Comparison of ENCODE assay signal across 32 cellular contexts in the genomic region with DNA sequence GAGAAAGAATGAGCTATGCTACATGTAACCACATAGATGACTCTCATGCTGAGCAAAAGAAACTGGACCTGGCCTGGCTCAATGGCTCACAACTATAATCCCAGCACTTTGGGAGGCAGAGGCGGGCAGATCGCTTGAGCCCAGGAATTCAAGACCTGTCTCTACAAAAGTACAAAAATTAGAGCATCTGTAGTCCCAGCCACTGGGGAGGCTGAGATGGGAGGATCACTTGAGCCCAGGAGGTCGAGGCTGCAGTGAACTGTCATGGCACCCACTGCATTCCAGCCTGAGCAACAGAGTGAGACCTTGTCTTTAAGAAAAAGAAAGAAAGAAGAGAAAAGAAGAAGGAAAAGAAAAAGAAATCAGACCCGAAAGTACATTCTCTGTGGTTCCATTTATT. TPM values are rescaled to one million over a fixed set of nuclear protein-coding genes. Genes with fewer than 3 reads are reported as not detected.
"Had no signal": no experiment of that assay in that cellular context is flagged by ENCODE, and none has a peak within 500 bp of the region (broad histone marks: within the 10 kb centered on the region; RNA-seq: fewer than 3 reads in every experiment).

No MANE protein-coding gene starts in this region.

- H3K9me3 ChIP-seq: adrenal gland, body of pancreas, breast epithelium had no signal

- ATAC-seq: activated CD8-positive, alpha-beta memory T cell treated with anti-CD3 and anti-CD28 coated beads, Interleukin-2, amount 10 ng/mL, durations not matched to agents 7 days and 5 days; activated CD8-positive, alpha-beta T cell treated with anti-CD3 and anti-CD28 coated beads, Interleukin-2, amount 10 ng/mL, durations not matched to agents 7 days and 5 days; body of pancreas; T-cell; T-helper 17 cell had no signal

- H3K27ac ChIP-seq: adrenal gland, body of pancreas, brain microvascular endothelial cell, breast epithelium, VCaP had no signal

- H3K4me3 Mint-ChIP-seq: activated B cell treated with CpG ODN at 0.5 μM for 24 hours; activated CD4-positive, alpha-beta memory T cell treated with anti-CD3 and anti-CD28 coated beads, Interleukin-2, amount 10 ng/mL, durations not matched to agents 7 days and 5 days; activated CD4-positive, alpha-beta T cell treated with anti-CD3 and anti-CD28 coated beads, Interleukin-2, amount 10 ng/mL, durations not matched to agents 7 days and 5 days; activated CD8-positive, alpha-beta memory T cell treated with anti-CD3 and anti-CD28 coated beads, Interleukin-2, amount 10 ng/mL, durations not matched to agents 7 days and 5 days; activated CD8-positive, alpha-beta T cell treated with anti-CD3 and anti-CD28 coated beads, Interleukin-2, amount 10 ng/mL, durations not matched to agents 7 days and 5 days; activated naive CD4-positive, alpha-beta T cell treated with anti-CD3 and anti-CD28 coated beads, Interleukin-2, amount 10 ng/mL, durations not matched to agents 7 days and 5 days; activated naive CD4-positive, alpha-beta T cell treated with anti-CD3 and anti-CD28 coated beads, Interleukin-2, amount 50 U/mL, for 24 hours; activated naive CD8-positive, alpha-beta T cell; activated T-cell treated with anti-CD3 and anti-CD28 coated beads, Interleukin-2, amount 50 U/mL, for 24 hours; T-cell; T-helper 17 cell had no signal

- H3K36me3 ChIP-seq: adrenal gland, brain microvascular endothelial cell, breast epithelium had no signal

- H3K4me3 ChIP-seq: adrenal gland, body of pancreas, breast epithelium had no signal

- H3K36me3 Mint-ChIP-seq: activated naive CD4-positive, alpha-beta T cell treated with anti-CD3 and anti-CD28 coated beads, Interleukin-2, amount 10 ng/mL, durations not matched to agents 7 days and 5 days; activated naive CD4-positive, alpha-beta T cell treated with anti-CD3 and anti-CD28 coated beads, Interleukin-2, amount 50 U/mL, for 24 hours; activated naive CD8-positive, alpha-beta T cell; T-cell had no signal

- DNase-seq: activated B cell treated with CpG ODN at 0.5 μM for 24 hours; activated CD4-positive, alpha-beta memory T cell treated with anti-CD3 and anti-CD28 coated beads, Interleukin-2, amount 10 ng/mL, durations not matched to agents 7 days and 5 days; activated CD4-positive, alpha-beta T cell treated with anti-CD3 and anti-CD28 coated beads for 48 hours; activated CD4-positive, alpha-beta T cell treated with anti-CD3 and anti-CD28 coated beads, Interleukin-2, amount 10 ng/mL, durations not matched to agents 7 days and 5 days; activated CD4-positive, alpha-beta T cell treated with anti-CD3 and anti-CD28 coated beads, Interleukin-2, amount 50 U/mL, for 48 hours; activated CD4-positive, CD25-positive, alpha-beta regulatory T cell treated with anti-CD3 and anti-CD28 coated beads, Interleukin-2, amount 50 U/mL, for 72 hours; activated CD8-positive, alpha-beta memory T cell treated with anti-CD3 and anti-CD28 coated beads for 24 hours; activated CD8-positive, alpha-beta memory T cell treated with anti-CD3 and anti-CD28 coated beads, Interleukin-2, amount 10 ng/mL, durations not matched to agents 7 days and 5 days; activated CD8-positive, alpha-beta memory T cell treated with anti-CD3 and anti-CD28 coated beads, Interleukin-2, amount 50 U/mL, for 48 hours; activated CD8-positive, alpha-beta T cell treated with anti-CD3 and anti-CD28 coated beads, Interleukin-2, amount 10 ng/mL, durations not matched to agents 7 days and 5 days; activated effector memory CD4-positive, alpha-beta T cell treated with Interleukin-2 at 50 U/mL for 16 hours; activated gamma-delta T cell; activated naive CD4-positive, alpha-beta T cell treated with anti-CD3 and anti-CD28 coated beads, Interleukin-2, amount 10 ng/mL, durations not matched to agents 7 days and 5 days; activated naive CD4-positive, alpha-beta T cell treated with Interleukin-2 at 50 U/mL for 16 hours; activated T-cell treated with anti-CD3 and anti-CD28 coated beads, Interleukin-2, amount 50 U/mL, for 24 hours; activated T-cell treated with anti-CD3 and anti-CD28 coated beads, Interleukin-2, amount 50 U/mL, for 48 hours; adrenal gland; amniotic stem cell; aorta; body of pancreas; brain microvascular endothelial cell; T-cell; T-helper 17 cell had no signal

- H3K9me3 Mint-ChIP-seq: activated B cell treated with CpG ODN at 0.5 μM for 24 hours; activated CD4-positive, alpha-beta memory T cell treated with anti-CD3 and anti-CD28 coated beads, Interleukin-2, amount 10 ng/mL, durations not matched to agents 7 days and 5 days; activated CD4-positive, alpha-beta T cell treated with anti-CD3 and anti-CD28 coated beads, Interleukin-2, amount 10 ng/mL, durations not matched to agents 7 days and 5 days; activated naive CD4-positive, alpha-beta T cell treated with anti-CD3 and anti-CD28 coated beads, Interleukin-2, amount 10 ng/mL, durations not matched to agents 7 days and 5 days; activated naive CD4-positive, alpha-beta T cell treated with anti-CD3 and anti-CD28 coated beads, Interleukin-2, amount 50 U/mL, for 24 hours; activated T-cell treated with anti-CD3 and anti-CD28 coated beads, Interleukin-2, amount 50 U/mL, for 24 hours; activated T-helper 2 cell treated with anti-CD3 and anti-CD28 coated beads, Interferon-gamma antibody, Interleukin-2, Interleukin-4, amounts not matched to agents 10 μg/mL and 5 μg/mL and 100 μg/mL, durations not matched to agents 14 hours and 24 hours and 36 hours; T-cell had no signal

- H3K27ac Mint-ChIP-seq: activated B cell treated with CpG ODN at 0.5 μM for 24 hours; activated CD4-positive, alpha-beta memory T cell treated with anti-CD3 and anti-CD28 coated beads, Interleukin-2, amount 10 ng/mL, durations not matched to agents 7 days and 5 days; activated CD4-positive, alpha-beta T cell treated with anti-CD3 and anti-CD28 coated beads, Interleukin-2, amount 10 ng/mL, durations not matched to agents 7 days and 5 days; activated CD8-positive, alpha-beta memory T cell treated with anti-CD3 and anti-CD28 coated beads, Interleukin-2, amount 10 ng/mL, durations not matched to agents 7 days and 5 days; activated CD8-positive, alpha-beta T cell treated with anti-CD3 and anti-CD28 coated beads, Interleukin-2, amount 10 ng/mL, durations not matched to agents 7 days and 5 days; activated naive CD4-positive, alpha-beta T cell treated with anti-CD3 and anti-CD28 coated beads, Interleukin-2, amount 10 ng/mL, durations not matched to agents 7 days and 5 days; activated naive CD4-positive, alpha-beta T cell treated with anti-CD3 and anti-CD28 coated beads, Interleukin-2, amount 50 U/mL, for 24 hours; activated naive CD8-positive, alpha-beta T cell; activated T-cell treated with anti-CD3 and anti-CD28 coated beads, Interleukin-2, amount 50 U/mL, for 24 hours; activated T-helper 2 cell treated with anti-CD3 and anti-CD28 coated beads, Interferon-gamma antibody, Interleukin-2, Interleukin-4, amounts not matched to agents 10 μg/mL and 5 μg/mL and 100 μg/mL, durations not matched to agents 14 hours and 24 hours and 36 hours; T-cell; T-helper 17 cell had no signal

RNA-seq across cellular contexts. Expression of a gene that starts 41.7 kb away (rescaled TPM):
- total RNA-seq: activated B cell treated with CpG ODN at 0.5 μM for 24 hours; activated CD4-positive, alpha-beta memory T cell treated with anti-CD3 and anti-CD28 coated beads, Interleukin-2, amount 10 ng/mL, durations not matched to agents 7 days and 5 days; activated CD4-positive, alpha-beta T cell treated with anti-CD3 and anti-CD28 coated beads, Interleukin-2, amount 10 ng/mL, durations not matched to agents 7 days and 5 days; activated T-helper 2 cell treated with anti-CD3 and anti-CD28 coated beads, Interferon-gamma antibody, Interleukin-2, Interleukin-4, amounts not matched to agents 10 μg/mL and 5 μg/mL and 100 μg/mL, durations not matched to agents 14 hours and 24 hours and 36 hours; adrenal gland; aorta; astrocyte; body of pancreas; breast epithelium; cardiac septum; T-cell; T-helper 1 cell treated with Interleukin-12 subunit alpha and Interleukin-12 subunit beta and Interleukin-4 antibody, amounts not matched to agents 30 ng/mL and 1 ng/mL, for 36 hours; T-helper 17 cell; T-helper 2 cell treated with Interferon-gamma antibody and Interleukin-4, amounts not matched to agents 100 ng/mL and 5 ng/mL, for 36 hours had no signal
